10 cellular contexts compared by ENCODE assay signal in the genomic region with DNA sequence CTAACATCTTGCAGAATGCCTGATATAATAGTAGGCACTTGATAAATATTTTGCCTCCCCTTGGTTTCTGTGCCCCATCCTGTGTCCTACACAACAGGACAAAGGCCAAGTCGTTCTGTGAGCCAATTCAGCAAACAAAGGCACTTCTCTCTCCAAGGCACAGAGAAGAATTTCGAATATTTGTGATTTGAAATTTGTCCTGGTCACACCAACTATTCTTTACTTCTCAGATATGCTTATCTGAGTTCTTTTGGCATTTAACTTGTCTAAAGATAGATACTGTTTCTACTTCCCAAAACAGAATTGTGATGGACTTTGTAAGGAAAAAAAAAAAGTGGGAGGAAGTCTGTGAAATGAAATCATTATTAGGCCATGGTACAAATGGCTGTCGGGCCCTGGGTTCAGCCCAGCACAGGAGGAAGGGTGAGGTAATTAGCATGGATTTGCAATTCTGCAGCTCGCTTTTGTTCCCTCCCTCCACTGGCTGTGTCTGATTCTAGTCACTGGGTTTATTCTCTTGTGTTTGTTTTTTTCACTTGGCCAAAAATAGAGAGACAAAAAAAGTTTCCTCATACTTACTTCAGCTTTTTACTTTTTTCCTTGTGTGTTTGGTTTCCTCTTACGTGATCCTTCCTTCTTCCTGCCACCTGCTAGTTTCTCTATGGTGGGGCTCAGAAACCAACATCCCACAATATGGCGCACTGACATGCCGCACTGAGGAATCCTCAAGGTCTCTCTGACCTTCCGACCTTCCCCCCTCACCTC.
A peak's percentile ranks its signal among the peaks of the same experiment; 100 is the strongest.
DNase-seq lines count a peak whose midpoint lies in the region; ATAC-seq, FAIRE-seq and TF ChIP-seq lines count a peak whose summit lies in the region.
"Had no signal": no experiment of that assay in that cellular context is flagged by ENCODE, and none has a peak within 500 bp of the region (broad histone marks: within the 10 kb centered on the region; RNA-seq: fewer than 3 reads in every experiment).

No MANE protein-coding gene starts in this region.

- 0 out of 4 replicates have a peak overlapping the region, but pooled peaks of 1 of the 2 experiments have one; percentile 1 for H3K4me2 ChIP-seq in H1 (ENCODE audit: insufficient read depth in 1 of 2, low read depth in 2 of 2, low read length in 2 of 2)
- H3K4me2 ChIP-seq in SK-N-SH, result no peak overlapping the region

- no peaks in the 10 kb centered on the region for H3F3A ChIP-seq in SK-N-SH (replicated peaks; ENCODE audit: insufficient read depth)

- ATAC-seq in naive B cell (ENCODE audit: low read depth in 2 of 2) (peak; percentile 74 to 79), GM19395 (IDR thresholded peaks at IDR 0.05; ENCODE audit: unreplicated experiment) (no peak)

- POLR2A ChIA-PET in H1 (lab: Charles Lee; ENCODE audit: partially characterized antibody), result no interaction called here
- POLR2A ChIA-PET in SK-N-SH (lab: Yijun Ruan, JAX), result interaction anchor here (0.5 kb wide), 1 partner anchor 89 kb away, joined by 5 read pairs; no protein-coding TSS in a partner anchor

- peak; percentile 82 for FAIRE-seq in H1 (lab: Jason Lieb, UNC)

- H3K4me1 ChIP-seq in HUES48 (ENCODE audit: control insufficient read depth, insufficient read depth, low read length) (peaks cover 20% of the 10 kb centered on the region), H1 (replicated peaks in 1 of 4; ENCODE audit: control insufficient read depth in 3 of 4, insufficient read depth in 4 of 4, low read length in 3 of 4) (peaks cover 0 to 6% (median 3%) of the 10 kb centered on the region in 4 experiments; a peak in 5 of 7 replicates), SK-N-SH (ENCODE audit: control insufficient read depth in 1 of 2, insufficient read depth in 2 of 2, low read depth in 1 of 2, low read length in 1 of 2) (no peaks in the 10 kb centered on the region)

- H3K14ac ChIP-seq in H1 (ENCODE audit: insufficient read length), result no peak overlapping the region

- H2BK20ac ChIP-seq in H1 (ENCODE audit: low read length), result no peak overlapping the region

- no peaks in the 10 kb centered on the region for H3K9me2 ChIP-seq in SK-N-SH

- no peaks in the 10 kb centered on the region for H3K27me3 Mint-ChIP-seq in naive B cell
- peaks cover 5% of the 10 kb centered on the region for H3K27me3 Mint-ChIP-seq in nephron progenitor cell (ENCODE audit: low read depth, poor library complexity)

- H3K23me2 ChIP-seq in H1 (ENCODE audit: low read depth, low read length), result no peaks in the 10 kb centered on the region

- peak overlapping the region; percentile 1 for H4K91ac ChIP-seq in H1 (replicated peaks; ENCODE audit: insufficient read length, low read length)

- no peak for TF ChIP-seq EP300 in H1 (IDR thresholded peaks at IDR 0.05; ENCODE audit: borderline replicate concordance in 1 of 2, low read depth in 2 of 2, low read length in 2 of 2)
- TF ChIP-seq EP300 in SK-N-SH (IDR thresholded peaks at IDR 0.05; ENCODE audit: borderline replicate concordance in 1 of 2, low read depth in 1 of 2, low read length in 1 of 2), result no peak

- CTCF ChIA-PET in H1 (lab: Charles Lee; ENCODE audit: partially characterized antibody) (interaction anchor here (0.6 kb wide), 1 partner anchor 126 kb away, joined by 5 read pairs; no protein-coding TSS in a partner anchor), SK-N-SH (lab: Yijun Ruan, JAX) (no interaction called here)

- H3K9ac ChIP-seq in HUES48 (ENCODE audit: low read depth, low read length) (peak overlapping the region; percentile 32; the same call in 1 of the 2 replicates), H1 (replicated peaks in 1 of 4; ENCODE audit: extremely low read depth in 1 of 4, low read depth in 3 of 4, low read length in 3 of 4) (no peak overlapping the region), SK-N-SH (no peak overlapping the region)

- TF ChIP-seq CTCF in H1 (IDR thresholded peaks at IDR 0.05; ENCODE audit: control extremely low read depth in 1 of 3, insufficient read depth in 1 of 3, low read depth in 1 of 3, low read length in 3 of 3) (no peak), nephron progenitor cell (IDR thresholded peaks at IDR 0.05) (no peak), SK-N-SH (IDR thresholded peaks at IDR 0.05) (no peak)

- H3K9me3 ChIP-seq in HUES48 (ENCODE audit: control insufficient read depth, insufficient read depth, low read length) (no peaks in the 10 kb centered on the region), H1 (ENCODE audit: insufficient read depth in 2 of 2, low read depth in 1 of 2, low read length in 1 of 2) (no peaks in the 10 kb centered on the region), SK-N-SH (no peaks in the 10 kb centered on the region)

- H4K5ac ChIP-seq in H1 (ENCODE audit: insufficient read length, low read depth, low read length), result peak overlapping the region; percentile 16

- H3K79me2 ChIP-seq in H1 (ENCODE audit: control insufficient read depth in 1 of 2, insufficient read depth in 2 of 2, low read length in 2 of 2) (no peaks in the 10 kb centered on the region), SK-N-SH (ENCODE audit: insufficient read depth) (no peaks in the 10 kb centered on the region)

- DNase-seq in C1 segment of cervical spinal cord (lab: John Stamatoyannopoulos, UW) (peak in 12 of 14 donors; percentile 8 to 64 (median 32)), H1 (ENCODE audit: low read depth in 1 of 2, low spot score in 2 of 2) (no peak), naive B cell (peak; percentile 45), nephron progenitor cell (no peak), DMS 273 (lab: John Stamatoyannopoulos, UW; ENCODE audit: unreplicated experiment) (no peak), SK-N-SH (no peak)

- 55% methylated on average over 8 of the region's 8 CpGs; no CpG with 5 or more reads in 1 of the 2 experiments for WGBS in H1 (ENCODE audit: extremely low coverage in 1 of 2, insufficient coverage in 1 of 2, insufficient read length in 1 of 2, insufficient replicate concordance in 2 of 2, low coverage in 1 of 2, low lambda C conversion rate in 2 of 2, missing lambda C conversion rate in 1 of 2), 2 experiments
- WGBS in SK-N-SH (ENCODE audit: low lambda C conversion rate), result 72% methylated on average over 8 of the region's 8 CpGs

- no peak for TF ChIP-seq RAD21 in H1 (IDR thresholded peaks at IDR 0.05 in 1 of 2, conservative IDR thresholded peaks at IDR 0.05 in 1 of 2; ENCODE audit: low read depth in 2 of 2, low read length in 2 of 2)
- no peak for TF ChIP-seq RAD21 in SK-N-SH (IDR thresholded peaks at IDR 0.05; ENCODE audit: low read length)

- H2BK120ac ChIP-seq in H1 (replicated peaks; ENCODE audit: low read depth, low read length), result peak overlapping the region; percentile 56

- H3K56ac ChIP-seq in H1 (replicated peaks; ENCODE audit: insufficient read length, low read depth, low read length), result no peak overlapping the region

- no peak overlapping the region for H3K18ac ChIP-seq in H1 (ENCODE audit: extremely low read depth, low read length)

- H2BK5ac ChIP-seq in H1 (ENCODE audit: low read depth, low read length), result no peak overlapping the region

- H3K4me3 ChIP-seq in HUES48 (ENCODE audit: low read depth, low read length) (no peak overlapping the region), H1 (ENCODE audit: extremely low read depth in 1 of 4, insufficient read depth in 2 of 4, low read depth in 3 of 4, low read length in 4 of 4) (peak overlapping the region in 1 of 4 experiments; percentile 16; a peak in 1 of 8 replicates), SK-N-SH (ENCODE audit: low read depth in 2 of 2, low read length in 1 of 2) (no peak overlapping the region)
- H3K4me3 ChIP-seq: SK-N-MC had no signal

- H3K27ac ChIP-seq in HUES48 (ENCODE audit: low read depth, low read length) (peak overlapping the region; percentile 85), H1 (ENCODE audit: low read depth, low read length) (peak overlapping the region; percentile 46; the same call in 1 of the 2 replicates), SK-N-SH (ENCODE audit: low read depth in 2 of 2, low read length in 1 of 2) (no peak overlapping the region)
- H3K27ac ChIP-seq: C4-2B, SK-N-MC had no signal

- H3K27ac Mint-ChIP-seq in naive B cell (peak overlapping the region; percentile 76 to 95 (median 94)), nephron progenitor cell (no peak overlapping the region)

- H3K4me1 Mint-ChIP-seq in naive B cell, result peaks cover 27 to 36% (median 32%) of the 10 kb centered on the region in 3 donors
- peaks cover 5% of the 10 kb centered on the region for H3K4me1 Mint-ChIP-seq in nephron progenitor cell

- no peak overlapping the region for H2BK15ac ChIP-seq in H1 (ENCODE audit: low read length)

- H4K20me1 ChIP-seq in H1 (replicated peaks in 1 of 2; ENCODE audit: control insufficient read depth in 1 of 2, insufficient read depth in 2 of 2, low read length in 2 of 2) (no peaks in the 10 kb centered on the region), SK-N-SH (ENCODE audit: insufficient read depth) (no peaks in the 10 kb centered on the region)

- no peaks in the 10 kb centered on the region for H3K79me1 ChIP-seq in H1 (ENCODE audit: low read depth, low read length)

- H3K9me3 Mint-ChIP-seq in naive B cell, result peaks cover 0 to 4% (median 0%) of the 10 kb centered on the region in 7 donors
- no peaks in the 10 kb centered on the region for H3K9me3 Mint-ChIP-seq in nephron progenitor cell

- H3K27me3 ChIP-seq in HUES48 (ENCODE audit: control insufficient read depth, insufficient read depth, low read length) (no peaks in the 10 kb centered on the region), H1 (replicated peaks in 1 of 4; ENCODE audit: control insufficient read depth in 3 of 4, extremely low read depth in 1 of 4, insufficient read depth in 3 of 4, low read length in 3 of 4) (no peaks in the 10 kb centered on the region), SK-N-SH (ENCODE audit: insufficient read depth) (no peaks in the 10 kb centered on the region)

- peak overlapping the region; percentile 31; the same call in 1 of the 2 replicates for H2AFZ ChIP-seq in H1 (ENCODE audit: low read length)
- no peak overlapping the region for H2AFZ ChIP-seq in SK-N-SH (ENCODE audit: low read depth)

- TF ChIP-seq POLR2A in H1 (IDR thresholded peaks at IDR 0.05; ENCODE audit: control extremely low read depth in 1 of 2, low read depth in 2 of 2, low read length in 2 of 2), result no peak

- 0 out of 2 replicates have a peak overlapping the region, but pooled peaks have one; percentile 5 for H4K8ac ChIP-seq in H1 (ENCODE audit: extremely low read depth, insufficient read depth, low read length)

- H3K4ac ChIP-seq in H1 (replicated peaks; ENCODE audit: insufficient read length, low read depth, low read length), result no peak overlapping the region

- no peak overlapping the region for H3K23ac ChIP-seq in H1 (ENCODE audit: insufficient read length)

- H3K36me3 Mint-ChIP-seq in naive B cell (no peaks in the 10 kb centered on the region), nephron progenitor cell (ENCODE audit: low read depth) (no peaks in the 10 kb centered on the region)

- H3K36me3 ChIP-seq in HUES48 (ENCODE audit: control insufficient read depth, insufficient read depth, low read length) (no peaks in the 10 kb centered on the region), H1 (ENCODE audit: control insufficient read depth in 2 of 4, insufficient read depth in 4 of 4, low read length in 3 of 4) (no peaks in the 10 kb centered on the region), SK-N-SH (replicated peaks in 1 of 2; ENCODE audit: control insufficient read depth in 1 of 2, insufficient read depth in 2 of 2, low read length in 1 of 2) (no peaks in the 10 kb centered on the region)

- H3K4me3 Mint-ChIP-seq in naive B cell, result peak overlapping the region; percentile 28 to 82 (median 69)
- no peak overlapping the region for H3K4me3 Mint-ChIP-seq in nephron progenitor cell

- no peak overlapping the region for H2AK5ac ChIP-seq in H1 (ENCODE audit: low read depth, low read length)

- H2BK12ac ChIP-seq in H1 (ENCODE audit: low read depth, low read length), result peak overlapping the region; percentile 41; the same call in 1 of the 2 replicates

Comparison
In these comparisons a context has a peak if more than half of its experiments do, and no peak if none do; other contexts are left out.
1. DNase-seq: peak in C1 segment of cervical spinal cord (12 of 14) and naive B cell (single experiment); none in H1 (0 of 2), nephron progenitor cell (single experiment), DMS 273 (single experiment) and SK-N-SH (single experiment).
2. H3K27ac ChIP-seq: peak in HUES48 (single experiment) and H1 (single experiment); none in SK-N-SH (0 of 2).